In the genomic region with DNA sequence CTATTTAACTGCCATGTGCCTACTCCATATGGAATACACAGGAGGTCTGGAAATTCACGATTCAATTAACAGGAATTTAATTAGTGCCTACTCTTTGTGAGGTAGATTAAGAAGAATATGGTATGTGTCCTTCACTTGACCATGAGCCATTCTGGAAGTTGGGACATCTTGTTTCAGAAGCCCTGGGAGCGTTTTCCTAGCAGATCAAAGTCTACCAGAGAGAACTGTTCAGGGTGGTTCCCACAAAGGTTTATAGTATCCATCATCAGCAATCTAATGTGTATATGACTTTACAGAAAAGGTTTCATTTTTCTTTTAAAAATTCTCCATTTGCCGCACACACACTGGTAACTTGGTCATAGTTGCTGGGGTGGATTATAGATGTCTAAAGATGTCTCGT, we compare ENCODE assay signal across 24 cellular contexts.
DNase-seq lines count a peak whose midpoint lies in the region; ATAC-seq, FAIRE-seq and TF ChIP-seq lines count a peak whose summit lies in the region.
"Had no signal": no experiment of that assay in that cellular context is flagged by ENCODE, and none has a peak within 500 bp of the region (broad histone marks: within the 10 kb centered on the region; RNA-seq: fewer than 3 reads in every experiment).

No MANE protein-coding gene starts in this region.

- WGBS in small intestine, 3 donors = 72 to 74% (median 73%) methylated on average over 4 of the region's 4 CpGs

- BruUV-seq in OCI-LY7 (replicated peaks; lab: Mats Ljungman, UMichigan) = no TSS peak

- H3K27ac ChIP-seq in small intestine (ENCODE audit: low read depth in 1 of 2, low read length in 1 of 2) (no peak overlapping the region), OCI-LY7 (ENCODE audit: low read depth, low read length, poor library complexity, severe bottlenecking) (no peak overlapping the region)
- H3K27ac ChIP-seq: 22Rv1; BLaER1 treated with 17β-estradiol and CSF1 and Interleukin-3, amounts not matched to agents 10 nM and 100 nM had no signal

- H3K79me2 ChIP-seq in OCI-LY7 (ENCODE audit: insufficient read depth, low read depth, low read length) = no peaks in the 10 kb centered on the region

- FAIRE-seq in small intestine (lab: Jason Lieb, UNC) = no peak
- FAIRE-seq: A204.1, D721Med, GM12891, GM18507 had no signal

- no peak overlapping the region for H3K4me3 ChIP-seq in small intestine (ENCODE audit: low read depth in 1 of 2, low read length in 2 of 2)
- H3K4me3 ChIP-seq in OCI-LY7 (ENCODE audit: low read depth, low read length, poor library complexity, severe bottlenecking) = no peak overlapping the region
- H3K4me3 ChIP-seq: BLaER1 treated with 17β-estradiol and CSF1 and Interleukin-3, amounts not matched to agents 10 nM and 100 nM; GM23338 had no signal

- H3K4me1 ChIP-seq in small intestine (ENCODE audit: control insufficient read depth in 2 of 2, insufficient read depth in 1 of 2, low read depth in 1 of 2, low read length in 1 of 2) = peaks cover 0 to 4% of the 10 kb centered on the region in 2 donors
- H3K4me1 ChIP-seq in OCI-LY7 (ENCODE audit: insufficient read depth, low read length, poor library complexity, severe bottlenecking) = no peaks in the 10 kb centered on the region

- no peaks in the 10 kb centered on the region for H3K9me2 ChIP-seq in OCI-LY7 (ENCODE audit: insufficient read depth, low read length)

- in situ Hi-C loops in G401 (cut with HindIII; ENCODE audit: low sequenced_read_pairs) = no loop called here

- CTCF ChIA-PET in OCI-LY7 (lab: Charles Lee; ENCODE audit: unreplicated experiment) = no interaction called here

- H3K36me3 ChIP-seq in small intestine (ENCODE audit: control insufficient read depth in 2 of 2, insufficient read depth in 2 of 2, low read length in 2 of 2) (no peaks in the 10 kb centered on the region), OCI-LY7 (ENCODE audit: insufficient read depth, low read length) (no peaks in the 10 kb centered on the region)
- H3K36me3 ChIP-seq: BE2C; BLaER1 treated with 17β-estradiol and CSF1 and Interleukin-3, amounts not matched to agents 10 nM and 100 nM had no signal

- H4K20me1 ChIP-seq in OCI-LY7 (ENCODE audit: insufficient read depth, low read length) = no peaks in the 10 kb centered on the region
- H4K20me1 ChIP-seq: BLaER1 treated with 17β-estradiol and CSF1 and Interleukin-3, amounts not matched to agents 10 nM and 100 nM had no signal

- DNase-seq in G401 (ENCODE audit: low spot score) (peak; percentile 5), cerebellar cortex (ENCODE audit: low spot score) (peak; percentile 1), left colon (no peak), small intestine (peak; percentile 60), AML-193 (lab: John Stamatoyannopoulos, UW) (no peak), T-helper 9 cell (no peak), OCI-LY7 (ENCODE audit: low spot score) (no peak)
- DNase-seq in activated T-cell treated with anti-CD3 and anti-CD28 coated beads, Interleukin-2, amount 50 U/mL, for 1 hour = no peak
- DNase-seq: CD4-positive, alpha-beta T cell; CD8-positive, alpha-beta memory T cell; DMS 273 treated with DMSO at 0.1 percent for 48 hours; DMS79; EL; GF-D8; H9 had no signal

- intact Hi-C loops in left colon (cut with DNase I, micrococcal nuclease) (no loop called here), OCI-LY7 (cut with micrococcal nuclease; ENCODE audit: unreplicated experiment) (no loop called here)

- H3K9me3 ChIP-seq in small intestine (ENCODE audit: control insufficient read depth, low read depth) = no peaks in the 10 kb centered on the region
- no peaks in the 10 kb centered on the region for H3K9me3 ChIP-seq in OCI-LY7 (ENCODE audit: low read length)
- H3K9me3 ChIP-seq: BE2C; BLaER1 treated with 17β-estradiol and CSF1 and Interleukin-3, amounts not matched to agents 10 nM and 100 nM had no signal

- H3K27me3 ChIP-seq in small intestine (ENCODE audit: control insufficient read depth in 2 of 2, insufficient read depth in 2 of 2, low read length in 2 of 2) = no peaks in the 10 kb centered on the region
- H3K27me3 ChIP-seq: BE2C; BLaER1 treated with 17β-estradiol and CSF1 and Interleukin-3, amounts not matched to agents 10 nM and 100 nM had no signal

- TF ChIP-seq CTCF in OCI-LY7 (conservative IDR thresholded peaks at IDR 0.05; ENCODE audit: low read length) = no peak

- H3K4me2 ChIP-seq in OCI-LY7 (ENCODE audit: low read length) = no peak overlapping the region
- H3K4me2 ChIP-seq: BLaER1 treated with 17β-estradiol and CSF1 and Interleukin-3, amounts not matched to agents 10 nM and 100 nM; GM23338 had no signal

- POLR2A ChIA-PET in OCI-LY7 (lab: Charles Lee) = no interaction called here

- H2AFZ ChIP-seq in OCI-LY7 (ENCODE audit: low read length) = no peak overlapping the region
- H2AFZ ChIP-seq: GM23338 had no signal

- ATAC-seq in left colon = peak; percentile 97
- ATAC-seq: GM23338, HCT116 had no signal

Comparison
In these comparisons a context has a peak if more than half of its experiments do, and no peak if none do; other contexts are left out.
1. DNase-seq: peak in G401 (single experiment), cerebellar cortex (single experiment) and small intestine (single experiment); none in left colon (0 of 2), AML-193 (0 of 2), activated T-cell treated with anti-CD3 and anti-CD28 coated beads, Interleukin-2, amount 50 U/mL, for 1 hour (single experiment), T-helper 9 cell (single experiment) and OCI-LY7 (single experiment).